ENCODE assay signal across 8 cellular contexts in the genomic region with DNA sequence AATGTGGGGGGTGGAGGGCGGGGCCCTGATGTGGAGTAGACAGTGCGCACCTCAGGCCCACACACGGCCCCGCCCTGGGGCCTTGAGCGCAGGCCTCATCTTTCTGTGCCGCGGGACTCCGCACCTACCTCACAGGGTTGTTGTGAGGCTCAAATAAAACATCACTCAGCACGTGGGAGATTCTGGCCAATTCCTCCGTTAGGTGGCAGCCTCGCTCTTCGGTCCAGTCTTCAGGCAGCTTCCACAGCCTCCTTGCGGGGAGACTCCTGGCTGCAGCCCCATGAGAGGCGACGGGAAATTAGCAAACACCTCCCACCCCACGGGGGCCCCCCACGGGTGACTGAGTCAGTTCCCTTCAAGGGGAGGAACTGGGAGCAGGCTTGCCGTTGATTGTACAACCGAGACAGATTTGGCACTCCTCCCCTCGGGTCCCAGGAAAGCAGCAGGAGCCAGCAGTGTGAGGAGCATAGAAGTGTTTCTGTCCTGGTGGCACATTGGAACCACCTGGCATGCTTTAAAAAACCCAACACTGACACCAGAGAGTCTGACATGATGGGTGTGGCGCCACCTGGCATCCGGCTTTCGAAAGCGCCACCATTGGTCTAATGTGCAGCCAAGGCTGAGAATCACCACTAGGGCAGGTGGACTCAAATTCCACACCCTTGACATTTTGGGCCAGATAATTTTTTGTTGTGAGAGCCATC. TPM values are rescaled to one million over a fixed set of nuclear protein-coding genes. Genes with fewer than 3 reads are reported as not detected.
DNase-seq lines count a peak whose midpoint lies in the region; ATAC-seq and TF ChIP-seq lines count a peak whose summit lies in the region.

No MANE protein-coding gene starts in this region.

- no peaks in the 10 kb centered on the region for H3K9me3 ChIP-seq in ovary

- TF ChIP-seq POLR2A in ovary (IDR thresholded peaks at IDR 0.05) = no peak

- ATAC-seq in HG03354 (IDR thresholded peaks at IDR 0.05; ENCODE audit: poor library complexity, severe bottlenecking, unreplicated experiment) = no peak

- no peaks in the 10 kb centered on the region for H3K27me3 ChIP-seq in ovary

- peak; percentile 64 for TF ChIP-seq CTCF in fibroblast of the aortic adventitia (IDR thresholded peaks at IDR 0.05; ENCODE audit: insufficient read depth, low read length)
- peak in 1 of 3 donors; percentile 14 for TF ChIP-seq CTCF in ovary (IDR thresholded peaks at IDR 0.05)

- H3K4me1 ChIP-seq in ovary (ENCODE audit: insufficient read depth) = peaks cover 5% of the 10 kb centered on the region

- intact Hi-C loops in ovary (cut with DNase I) = no loop called here

- H3K27ac ChIP-seq in ovary = no peak overlapping the region

- WGBS in ovary, 3 donors = 23 to 36% (median 33%) methylated on average over 16 to 24 of the region's 24 CpGs

- DNase-seq in Caki2 (ENCODE audit: low read depth) = peak; percentile 59
- DNase-seq in MV-4-11 (lab: John Stamatoyannopoulos, UW) = peak; percentile 37
- peak; percentile 15 for DNase-seq in T1000 (lab: John Stamatoyannopoulos, UW)
- peak; percentile 73 for DNase-seq in fibroblast of the aortic adventitia (ENCODE audit: low read depth)
- DNase-seq in ovary = peak; percentile 53 to 66 (median 60)
- no peak for DNase-seq in activated effector memory CD4-positive, alpha-beta T cell treated with anti-CD3 and anti-CD28 coated beads, Interleukin-2, amount 50 U/mL, for 16 hours
- DNase-seq in NK-92 treated with Interleukin-12 subunit alpha and Interleukin-12 subunit beta, amount 100 ng/mL, for 24 hours (lab: John Stamatoyannopoulos, UW) = no peak

- H3K4me3 ChIP-seq in fibroblast of the aortic adventitia (ENCODE audit: low read depth, low read length) (no peak overlapping the region), ovary (no peak overlapping the region)

- H3K36me3 ChIP-seq in ovary = no peaks in the 10 kb centered on the region

- in situ Hi-C loops in Caki2 (cut with HindIII; ENCODE audit: low pct_unique_long_range_greater_than_20kb, low sequenced_read_pairs) = no loop called here

- no peak for TF ChIP-seq EP300 in ovary (IDR thresholded peaks at IDR 0.05)

RNA-seq across cellular contexts. Expression of gene MRM1, which starts 7.6 kb away (rescaled TPM):
- total RNA-seq in Caki2 (2014; rRNA removed; shearing (Covaris generic); ENCODE audit: low replicate concordance) = 13.5 and 17.2 TPM in 2 replicates
- total RNA-seq in fibroblast of the aortic adventitia (ENCODE audit: low replicate concordance) (2.3 and 4.3 TPM in 2 replicates), ovary (1 to 10 TPM; 6.0 to 8.1 (median 6.8) TPM)
- polyA plus RNA-seq in ovary = 1 to 10 TPM; 2.7 to 6.5 TPM

RNA-seq across cellular contexts. Expression of gene DHRS11, which starts 17.3 kb away (rescaled TPM):
- total RNA-seq in Caki2 (2014; rRNA removed; shearing (Covaris generic); ENCODE audit: low replicate concordance) = 27.8 and 38.1 TPM in 2 replicates
- total RNA-seq in fibroblast of the aortic adventitia (ENCODE audit: low replicate concordance) = 1.1 and 4.1 TPM in 2 replicates
- 1 to 10 TPM; 3.0 to 9.6 (median 6.6) TPM for total RNA-seq in ovary
- 10 to 100 TPM in 1 of 2 donors, 1 to 10 TPM in 1; 6.3 to 10.2 TPM for polyA plus RNA-seq in ovary

Comparison
In these comparisons a context has a peak if more than half of its experiments do, and no peak if none do; other contexts are left out.
1. DNase-seq: peak in Caki2 (single experiment), MV-4-11 (single experiment), T1000 (single experiment), fibroblast of the aortic adventitia (single experiment) and ovary (5 of 5); none in activated effector memory CD4-positive, alpha-beta T cell treated with anti-CD3 and anti-CD28 coated beads, Interleukin-2, amount 50 U/mL, for 16 hours (single experiment) and NK-92 treated with Interleukin-12 subunit alpha and Interleukin-12 subunit beta, amount 100 ng/mL, for 24 hours (single experiment).